ENCODE assay signal across 25 cellular contexts in genomic region chr6:161882196-161882595, GRCh38.
DNase-seq lines count a peak whose midpoint lies in the region; ATAC-seq, FAIRE-seq and TF ChIP-seq lines count a peak whose summit lies in the region.
"Had no signal": no experiment of that assay in that cellular context is flagged by ENCODE, and none has a peak within 500 bp of the region (broad histone marks: within the 10 kb centered on the region; RNA-seq: fewer than 3 reads in every experiment).

No MANE protein-coding gene starts in this region.

- no peak overlapping the region for H3K4me3 ChIP-seq in mucosa of descending colon
- H3K4me3 ChIP-seq: GM12878, GM23248 had no signal

- no peak for FAIRE-seq in HTR-8/SVneo (lab: Jason Lieb, UNC)
- FAIRE-seq: GM12878, GM18507, HepG2 had no signal

- H3K4me1 ChIP-seq in mucosa of descending colon (ENCODE audit: low read depth), result no peaks in the 10 kb centered on the region
- H3K4me1 ChIP-seq: BE2C had no signal

- DNase-seq in NCI-H1417 (lab: John Stamatoyannopoulos, UW), result peak in 2 of 3 experiments; percentile 72 to 79
- no peak for DNase-seq in NCI-H1417 treated with DMSO at 0.1 percent for 48 hours (lab: John Stamatoyannopoulos, UW)
- peak; percentile 2 for DNase-seq in HTR-8/SVneo (ENCODE audit: insufficient read length, low spot score)
- peak; percentile 35 for DNase-seq in SHP77 treated with DMSO at 0.1 percent for 48 hours (lab: John Stamatoyannopoulos, UW)
- DNase-seq in mucosa of descending colon, result peak; percentile 56 to 67 (median 62)
- no peak for DNase-seq in activated CD4-positive, alpha-beta T cell treated with anti-CD3 and anti-CD28 coated beads for 48 hours
- DNase-seq in LoVo (ENCODE audit: low spot score), result no peak
- DNase-seq: 8988T; BE2C; Calu3; CD4-positive, alpha-beta T cell; DND-41; GDM1; GM23248; HFFc6; NCI-H1048; NCI-H1694 treated with DMSO at 0.1 percent for 48 hours; NCI-H446 treated with DMSO at 0.1 percent for 48 hours; NK-92 treated with Interleukin-12 subunit alpha and Interleukin-12 subunit beta, amount 100 ng/mL, for 24 hours; OCI-M1; SIG-M5 had no signal

- TF ChIP-seq CTCF in mucosa of descending colon (IDR thresholded peaks at IDR 0.05), result no peak

- H3K9me3 ChIP-seq in mucosa of descending colon, result no peaks in the 10 kb centered on the region
- H3K9me3 ChIP-seq: BE2C had no signal

- intact Hi-C loops in mucosa of descending colon (cut with DNase I, micrococcal nuclease), result no loop called here

- ATAC-seq in mucosa of descending colon (peak; percentile 86), HG02610 (IDR thresholded peaks at IDR 0.05; ENCODE audit: unreplicated experiment) (no peak)
- ATAC-seq: GM12878, HepG2 had no signal

- H3K36me3 ChIP-seq in mucosa of descending colon (ENCODE audit: low read depth), result no peaks in the 10 kb centered on the region
- H3K36me3 ChIP-seq: BE2C had no signal

Comparison
In these comparisons a context has a peak if more than half of its experiments do, and no peak if none do; other contexts are left out.
1. DNase-seq: peak in NCI-H1417 (2 of 3), HTR-8/SVneo (single experiment), SHP77 treated with DMSO at 0.1 percent for 48 hours (single experiment) and mucosa of descending colon (3 of 3); none in NCI-H1417 treated with DMSO at 0.1 percent for 48 hours (single experiment), activated CD4-positive, alpha-beta T cell treated with anti-CD3 and anti-CD28 coated beads for 48 hours (single experiment) and LoVo (single experiment).